15 cellular contexts compared by ENCODE assay signal in genomic region chr2:195442458-195443175, GRCh38.
"Had no signal": no experiment of that assay in that cellular context is flagged by ENCODE, and none has a peak within 500 bp of the region (broad histone marks: within the 10 kb centered on the region; RNA-seq: fewer than 3 reads in every experiment).

No MANE protein-coding gene starts in this region.

- DNase-seq: activated B cell treated with CpG ODN at 0.5 μM for 24 hours; activated CD4-positive, alpha-beta T cell treated with anti-CD3 and anti-CD28 coated beads, Interleukin-2, amount 10 ng/mL, durations not matched to agents 24 days and 14 days; activated effector memory CD4-positive, alpha-beta T cell treated with Interleukin-2 at 50 U/mL for 16 hours; cerebellar nuclear complex; head of caudate nucleus; hypothalamus; left ventricle myocardium inferior; midbrain; ovary; stimulated activated CD4-positive, alpha-beta T cell treated with anti-CD3 and anti-CD28 coated beads, Interleukin-4, amount 100 ng/mL, for 1 hour; T-helper 17 cell; tibial artery had no signal

- ATAC-seq: gastroesophageal sphincter, T-helper 17 cell had no signal

- H3K27ac Mint-ChIP-seq: activated B cell treated with CpG ODN at 0.5 μM for 24 hours; activated CD4-positive, alpha-beta T cell treated with anti-CD3 and anti-CD28 coated beads, Interleukin-2, amount 10 ng/mL, durations not matched to agents 24 days and 14 days; nephron; stimulated activated naive CD8-positive, alpha-beta T cell treated with anti-CD3 and anti-CD28 coated beads, Interleukin-15, Interleukin-2, amounts not matched to agents 100 ng/mL and 50 ng/mL, for 24 hours; T-helper 17 cell had no signal

- H3K27me3 Mint-ChIP-seq: activated B cell treated with CpG ODN at 0.5 μM for 24 hours; activated CD4-positive, alpha-beta T cell treated with anti-CD3 and anti-CD28 coated beads, Interleukin-2, amount 10 ng/mL, durations not matched to agents 24 days and 14 days; stimulated activated naive CD8-positive, alpha-beta T cell treated with anti-CD3 and anti-CD28 coated beads, Interleukin-15, Interleukin-2, amounts not matched to agents 100 ng/mL and 50 ng/mL, for 24 hours; T-helper 17 cell had no signal

- H3K4me3 Mint-ChIP-seq: activated B cell treated with CpG ODN at 0.5 μM for 24 hours; activated CD4-positive, alpha-beta T cell treated with anti-CD3 and anti-CD28 coated beads, Interleukin-2, amount 10 ng/mL, durations not matched to agents 24 days and 14 days; nephron; stimulated activated naive CD8-positive, alpha-beta T cell treated with anti-CD3 and anti-CD28 coated beads, Interleukin-15, Interleukin-2, amounts not matched to agents 100 ng/mL and 50 ng/mL, for 24 hours; T-helper 17 cell had no signal

- H3K4me1 Mint-ChIP-seq: activated B cell treated with CpG ODN at 0.5 μM for 24 hours, T-helper 17 cell had no signal
